ENCODE assay signal across 20 cellular contexts in genomic region chr7:81833401-81833800, GRCh38.
DNase-seq lines count a peak whose midpoint lies in the region; TF ChIP-seq lines count a peak whose summit lies in the region.
"Had no signal": no experiment of that assay in that cellular context is flagged by ENCODE, and none has a peak within 500 bp of the region (broad histone marks: within the 10 kb centered on the region; RNA-seq: fewer than 3 reads in every experiment).

No MANE protein-coding gene starts in this region.

- H3K4me3 ChIP-seq in MM.1S (ENCODE audit: low read length) (no peak overlapping the region), choroid plexus epithelial cell (ENCODE audit: low read depth, low read length) (no peak overlapping the region), foreskin fibroblast (ENCODE audit: low read depth in 1 of 2, low read length in 2 of 2) (no peak overlapping the region)
- H3K4me3 ChIP-seq: psoas muscle had no signal

- no peaks in the 10 kb centered on the region for H3K4me1 ChIP-seq in MM.1S (ENCODE audit: low read length)
- H3K4me1 ChIP-seq: Caco-2, psoas muscle had no signal

- no peak overlapping the region for H2AFZ ChIP-seq in MM.1S (ENCODE audit: low read length)

- no peaks in the 10 kb centered on the region for H3F3A ChIP-seq in MM.1S (ENCODE audit: insufficient read depth, low read length)

- no peaks in the 10 kb centered on the region for H3K9me2 ChIP-seq in MM.1S (replicated peaks; ENCODE audit: insufficient read depth, low read length)

- no peak overlapping the region for H3K9ac ChIP-seq in MM.1S (ENCODE audit: low read length)

- no peak for TF ChIP-seq CTCF in MM.1S (IDR thresholded peaks at IDR 0.05; ENCODE audit: low read length)
- no peak for TF ChIP-seq CTCF in choroid plexus epithelial cell (conservative IDR thresholded peaks at IDR 0.05; ENCODE audit: low read depth, low read length)
- TF ChIP-seq CTCF in foreskin fibroblast (IDR thresholded peaks at IDR 0.05; ENCODE audit: low read depth, low read length): no peak

- no peaks in the 10 kb centered on the region for H3K79me2 ChIP-seq in MM.1S (ENCODE audit: low read length)

- H3K4me2 ChIP-seq in MM.1S (ENCODE audit: low read depth, low read length): no peak overlapping the region

- H3K9me3 ChIP-seq in MM.1S (replicated peaks; ENCODE audit: insufficient read depth, low read length): no peaks in the 10 kb centered on the region

- DNase-seq in EH (ENCODE audit: low read depth): peak; percentile 53
- peak; percentile 15 for DNase-seq in MM.1S
- peak; percentile 83 for DNase-seq in choroid plexus epithelial cell (ENCODE audit: low read depth)
- DNase-seq in non-pigmented ciliary epithelial cell (ENCODE audit: low read depth): peak; percentile 30
- DNase-seq in substantia nigra (lab: John Stamatoyannopoulos, UW): no peak
- no peak for DNase-seq in globus pallidus (ENCODE audit: low spot score)
- DNase-seq in foreskin fibroblast: no peak
- no peak for DNase-seq in effector CD4-positive, alpha-beta T cell
- DNase-seq: activated CD4-positive, alpha-beta T cell treated with anti-CD3 and anti-CD28 coated beads for 4 hours; activated naive CD8-positive, alpha-beta T cell treated with anti-CD3 and anti-CD28 coated beads, Interleukin-2, amount 10 ng/mL, durations not matched to agents 7 days and 5 days; Caco-2; caudate nucleus; head of caudate nucleus; NCI-H146; NCI-H2171 treated with DMSO at 0.1 percent for 48 hours; NCI-H69; psoas muscle; stimulated activated CD4-positive, alpha-beta T cell treated with anti-CD3 and anti-CD28 coated beads, Interleukin-4, amount 100 ng/mL, for 1 hour; stimulated activated naive CD8-positive, alpha-beta T cell treated with anti-CD3 and anti-CD28 coated beads, Interleukin-15, Interleukin-2, amounts not matched to agents 100 U/mL and 50 U/mL, for 24 hours; trophoblast cell had no signal

- no peak overlapping the region for H3K27ac ChIP-seq in MM.1S (ENCODE audit: low read length)
- no peak overlapping the region for H3K27ac ChIP-seq in substantia nigra (ENCODE audit: low read depth, low read length, poor library complexity, severe bottlenecking)
- H3K27ac ChIP-seq: psoas muscle had no signal

- H3K27me3 ChIP-seq in MM.1S (replicated peaks; ENCODE audit: insufficient read depth, low read length): no peaks in the 10 kb centered on the region

- H4K20me1 ChIP-seq in MM.1S (ENCODE audit: insufficient read depth, low read length): no peaks in the 10 kb centered on the region

- H3K36me3 ChIP-seq in MM.1S (replicated peaks; ENCODE audit: insufficient read depth, low read length): no peaks in the 10 kb centered on the region

Comparison
In these comparisons a context has a peak if more than half of its experiments do, and no peak if none do; other contexts are left out.
1. DNase-seq: peak in EH (single experiment), MM.1S (single experiment), choroid plexus epithelial cell (single experiment) and non-pigmented ciliary epithelial cell (single experiment); none in substantia nigra (0 of 49), globus pallidus (single experiment), foreskin fibroblast (0 of 2) and effector CD4-positive, alpha-beta T cell (single experiment).